ENCODE assay signal across 8 cellular contexts in genomic region chr6:39114707-39115599, GRCh38. TPM values are rescaled to one million over a fixed set of nuclear protein-coding genes. Genes with fewer than 3 reads are reported as not detected.
DNase-seq lines count a peak whose midpoint lies in the region; ATAC-seq and TF ChIP-seq lines count a peak whose summit lies in the region.

SAYSD1 (minus strand) TSS chr6:39115186; CDS start chr6:39115089, 97 bp downstream.

- H3K9me3 Mint-ChIP-seq in activated T-cell treated with anti-CD3 and anti-CD28 coated beads, Interleukin-2, amount 50 U/mL, for 4 hours: no peaks in the 10 kb centered on the region

- DNase-seq in DMS53 (lab: John Stamatoyannopoulos, UW): peak; percentile 98
- peak; percentile 92 for DNase-seq in Jurkat, Clone E6-1 (ENCODE audit: low read depth, low spot score)
- peak; percentile 90 for DNase-seq in activated T-cell treated with anti-CD3 and anti-CD28 coated beads, Interleukin-2, amount 50 U/mL, for 4 hours
- peak; percentile 93 for DNase-seq in stimulated activated CD8-positive, alpha-beta memory T cell treated with anti-CD3 and anti-CD28 coated beads, Interleukin-4, amount 100 ng/mL, for 48 hours

- peak within 1 kb of the TSS; percentile 71 for H3K9ac ChIP-seq in mucosa of stomach (ENCODE audit: low read length)

- peaks cover 7% of the 10 kb centered on the region for H3K36me3 Mint-ChIP-seq in activated T-cell treated with anti-CD3 and anti-CD28 coated beads, Interleukin-2, amount 50 U/mL, for 4 hours (ENCODE audit: insufficient read depth)

- peak within 1 kb of the TSS; percentile 95 to 99 for H3K27ac ChIP-seq in esophagus (ENCODE audit: low read depth in 2 of 2, low read length in 1 of 2)

- peak within 1 kb of the TSS; percentile 81 for H3K4me3 ChIP-seq in Jurkat, Clone E6-1 (ENCODE audit: low read length)
- H3K4me3 ChIP-seq in esophagus (ENCODE audit: low read depth in 1 of 2, low read length in 2 of 2) (peak within 1 kb of the TSS; percentile 53 to 68), mucosa of stomach (ENCODE audit: low read length) (peak within 1 kb of the TSS; percentile 71)

- H3K9me3 ChIP-seq in esophagus (ENCODE audit: control insufficient read depth in 2 of 2, insufficient read depth in 1 of 2, low read depth in 1 of 2, low read length in 1 of 2) (no peaks in the 10 kb centered on the region), mucosa of stomach (ENCODE audit: control insufficient read depth, low read length) (no peaks in the 10 kb centered on the region)

- no peaks in the 10 kb centered on the region for H3K27me3 ChIP-seq in esophagus (ENCODE audit: control insufficient read depth in 1 of 2, insufficient read depth in 2 of 2, low read length in 2 of 2)
- H3K27me3 ChIP-seq in mucosa of stomach (ENCODE audit: control insufficient read depth, insufficient read depth, low read length): no peaks in the 10 kb centered on the region

- no peaks in the 10 kb centered on the region for H3K27me3 Mint-ChIP-seq in activated T-cell treated with anti-CD3 and anti-CD28 coated beads, Interleukin-2, amount 50 U/mL, for 4 hours (ENCODE audit: low read depth)

- H3K36me3 ChIP-seq in esophagus (ENCODE audit: control insufficient read depth in 2 of 2, insufficient read depth in 2 of 2, low read length in 1 of 2) (no peaks in the 10 kb centered on the region), mucosa of stomach (ENCODE audit: control insufficient read depth, insufficient read depth, low read length) (no peaks in the 10 kb centered on the region)

- 1% methylated on average over 67 to 68 of the region's 68 CpGs for WGBS in esophagus, 2 donors

- H3K4me1 Mint-ChIP-seq in activated T-cell treated with anti-CD3 and anti-CD28 coated beads, Interleukin-2, amount 50 U/mL, for 4 hours (ENCODE audit: low read depth): peaks cover 56% of the 10 kb centered on the region

- H3K4me1 ChIP-seq in esophagus (ENCODE audit: control insufficient read depth in 2 of 2, insufficient read depth in 2 of 2, low read length in 1 of 2) (peaks cover 0 to 3% of the 10 kb centered on the region in 2 donors), mucosa of stomach (ENCODE audit: control insufficient read depth, insufficient read depth, low read length) (peaks cover 10% of the 10 kb centered on the region)

- peak; percentile 91 for ATAC-seq in GM21717 (IDR thresholded peaks at IDR 0.05; ENCODE audit: unreplicated experiment)
- peak; percentile 88 to 89 for ATAC-seq in activated T-cell treated with anti-CD3 and anti-CD28 coated beads, Interleukin-2, amount 50 U/mL, for 4 hours

- peak within 1 kb of the TSS; percentile 93 for H3K4me3 Mint-ChIP-seq in activated T-cell treated with anti-CD3 and anti-CD28 coated beads, Interleukin-2, amount 50 U/mL, for 4 hours

TF ChIP-seq in PFSK-1, 5 proteins besides CTCF, POLR2A, EP300 and RAD21:
- TF ChIP-seq SIN3A (IDR thresholded peaks at IDR 0.05; ENCODE audit: borderline replicate concordance, insufficient read depth, low read length): no peak
- no peak for TF ChIP-seq REST (IDR thresholded peaks at IDR 0.05; ENCODE audit: insufficient read depth in 1 of 2, low read depth in 2 of 2, low read length in 2 of 2)
- TF ChIP-seq FOXP2 (optimal IDR thresholded peaks at IDR 0.05; ENCODE audit: borderline replicate concordance, extremely low read depth, extremely low read length, insufficient read depth): peak; percentile 52
- peak; percentile 62; the same call in 1 of the 2 replicates for TF ChIP-seq POLR2AphosphoS5 (IDR thresholded peaks at IDR 0.05; ENCODE audit: low read depth, low read length)
- no peak for TF ChIP-seq TAF1 (IDR thresholded peaks at IDR 0.05; ENCODE audit: borderline replicate concordance, insufficient read depth, low read length)

RNA-seq across cellular contexts. Expression of gene SAYSD1, which starts in this region (rescaled TPM):
- polyA plus RNA-seq in Jurkat, Clone E6-1 (2012; ENCODE audit: insufficient read depth, insufficient read length): 17.9 TPM
- 3.2 TPM for polyA plus RNA-seq in PFSK-1 (2012; ENCODE audit: insufficient read length, low read depth)
- 10 to 100 TPM; 13.6 to 15.4 (median 13.9) TPM for total RNA-seq in activated T-cell treated with anti-CD3 and anti-CD28 coated beads, Interleukin-2, amount 50 U/mL, for 4 hours
- 1 to 10 TPM; 7.8 to 7.9 TPM for polyA plus RNA-seq in esophagus

Comparison
In these comparisons a context has a peak if more than half of its experiments do, and no peak if none do; other contexts are left out.
1. Peak in every context shown above with its lines: DNase-seq, ATAC-seq, H3K4me3 ChIP-seq and H3K27ac ChIP-seq.